Comparison of ENCODE assay signal across 30 cellular contexts in the genomic region with DNA sequence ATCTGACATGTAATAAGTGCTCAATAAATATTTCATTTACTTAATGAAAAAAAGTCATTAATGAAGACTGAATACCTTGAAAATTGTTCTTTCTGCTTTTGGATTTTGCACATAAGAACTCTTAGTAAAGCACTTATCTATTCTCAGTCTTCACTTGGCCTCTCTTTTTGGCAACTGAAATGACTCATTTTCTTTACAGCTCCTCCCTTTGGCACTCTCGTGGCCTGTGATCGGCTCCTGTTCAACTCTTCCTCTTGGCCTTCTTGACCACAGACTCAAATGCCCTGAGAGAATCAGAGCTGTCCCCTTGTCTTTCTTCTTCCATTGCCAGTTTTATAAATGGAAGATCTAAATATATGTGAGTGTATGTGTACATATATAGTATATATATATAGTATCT. TPM values are rescaled to one million over a fixed set of nuclear protein-coding genes. Genes with fewer than 3 reads are reported as not detected.
DNase-seq lines count a peak whose midpoint lies in the region; ATAC-seq, FAIRE-seq and TF ChIP-seq lines count a peak whose summit lies in the region.
"Had no signal": no experiment of that assay in that cellular context is flagged by ENCODE, and none has a peak within 500 bp of the region (broad histone marks: within the 10 kb centered on the region; RNA-seq: fewer than 3 reads in every experiment).

No MANE protein-coding gene starts in this region.

- FAIRE-seq in RCC 7860 (lab: Jason Lieb, UNC), result peak; percentile 58
- FAIRE-seq: GM12891, H1 had no signal

- no peak overlapping the region for H3K4me3 Mint-ChIP-seq in mesothelial cell of epicardium
- H3K4me3 Mint-ChIP-seq: activated CD4-positive, alpha-beta T cell treated with anti-CD3 and anti-CD28 coated beads, Interleukin-2, amount 10 ng/mL, durations not matched to agents 24 days and 14 days; nephron had no signal

- H3K27me3 ChIP-seq in GM06990 (replicated peaks; ENCODE audit: control insufficient read depth, insufficient read depth, low read length), result no peaks in the 10 kb centered on the region
- H3K27me3 ChIP-seq: BLaER1 treated with 17β-estradiol and CSF1 and Interleukin-3, amounts not matched to agents 10 nM and 100 nM; heart left ventricle; ovary; spleen; tibial nerve had no signal

- H3K36me3 ChIP-seq in GM06990 (ENCODE audit: control insufficient read depth, insufficient read depth, low read length), result no peaks in the 10 kb centered on the region
- H3K36me3 ChIP-seq: BLaER1 treated with 17β-estradiol and CSF1 and Interleukin-3, amounts not matched to agents 10 nM and 100 nM; heart left ventricle; ovary; spleen; tibial nerve had no signal

- no peaks in the 10 kb centered on the region for H3K36me3 Mint-ChIP-seq in mesothelial cell of epicardium

- peak; percentile 65 for ATAC-seq in HG02885 (IDR thresholded peaks at IDR 0.05; ENCODE audit: poor library complexity, unreplicated experiment)
- ATAC-seq: heart left ventricle, mucosa of descending colon had no signal

- H3K4me1 Mint-ChIP-seq in mesothelial cell of epicardium, result peaks cover 10% of the 10 kb centered on the region
- H3K4me1 Mint-ChIP-seq: activated CD4-positive, alpha-beta T cell treated with anti-CD3 and anti-CD28 coated beads, Interleukin-2, amount 10 ng/mL, durations not matched to agents 24 days and 14 days had no signal

- H3K27ac Mint-ChIP-seq in mesothelial cell of epicardium, result no peak overlapping the region
- H3K27ac Mint-ChIP-seq: activated CD4-positive, alpha-beta T cell treated with anti-CD3 and anti-CD28 coated beads, Interleukin-2, amount 10 ng/mL, durations not matched to agents 24 days and 14 days had no signal

- H3K27me3 Mint-ChIP-seq in mesothelial cell of epicardium (ENCODE audit: low read depth), result no peaks in the 10 kb centered on the region
- H3K27me3 Mint-ChIP-seq: activated CD4-positive, alpha-beta T cell treated with anti-CD3 and anti-CD28 coated beads, Interleukin-2, amount 10 ng/mL, durations not matched to agents 24 days and 14 days had no signal

- TF ChIP-seq CTCF in GM06990 (IDR thresholded peaks at IDR 0.05; ENCODE audit: insufficient read depth, low read length, poor library complexity, severe bottlenecking), result no peak
- TF ChIP-seq CTCF in mesothelial cell of epicardium (IDR thresholded peaks at IDR 0.05; ENCODE audit: unreplicated experiment), result no peak

- no peak overlapping the region for H3K4me3 ChIP-seq in GM06990 (replicated peaks; ENCODE audit: low read depth, low read length)
- H3K4me3 ChIP-seq: BLaER1 treated with 17β-estradiol and CSF1 and Interleukin-3, amounts not matched to agents 10 nM and 100 nM; dorsolateral prefrontal cortex; heart left ventricle; mucosa of descending colon; ovary; PC-9; spleen; tibial nerve had no signal

- DNase-seq in GM06990 (ENCODE audit: extremely low read depth, insufficient read length), result peak; percentile 3
- DNase-seq in RCC 7860 (ENCODE audit: low spot score), result no peak
- peak; percentile 10 for DNase-seq in foreskin melanocyte
- DNase-seq in T-helper 1 cell, result no peak
- no peak for DNase-seq in mesothelial cell of epicardium (ENCODE audit: low spot score in 2 of 2, unreplicated experiment in 2 of 2)
- no peak for DNase-seq in NCI-H1694 treated with DMSO at 0.1 percent for 48 hours (lab: John Stamatoyannopoulos, UW)
- DNase-seq: activated CD4-positive, alpha-beta T cell treated with anti-CD3 and anti-CD28 coated beads, Interleukin-2, amount 10 ng/mL, durations not matched to agents 24 days and 14 days; activated gamma-delta T cell treated with Interleukin-2 at 50 U/mL for 16 hours; activated T-cell treated with anti-CD3 and anti-CD28 coated beads, Interleukin-2, amount 50 U/mL, for 1 hour; cerebellar nuclear complex; DND-41; dorsolateral prefrontal cortex; heart left ventricle; kidney; MM.1S; mucosa of descending colon; NCI-H2171; NCI-H524; ovary; PC-9; SHP77; spleen; WERI-Rb-1 had no signal

- H3K9me3 Mint-ChIP-seq in mesothelial cell of epicardium, result no peaks in the 10 kb centered on the region
- H3K9me3 Mint-ChIP-seq: activated CD4-positive, alpha-beta T cell treated with anti-CD3 and anti-CD28 coated beads, Interleukin-2, amount 10 ng/mL, durations not matched to agents 24 days and 14 days; nephron had no signal

RNA-seq across cellular contexts. Expression of a gene that starts 54.2 kb away (rescaled TPM):
- total RNA-seq in mesothelial cell of epicardium, result 13.9 to 18.2 TPM (median 15.3 TPM) in 3 replicates
- total RNA-seq: activated CD8-positive, alpha-beta memory T cell treated with anti-CD3 and anti-CD28 coated beads for 36 hours had no signal

Comparison
In these comparisons a context has a peak if more than half of its experiments do, and no peak if none do; other contexts are left out.
1. DNase-seq: peak in GM06990 (single experiment) and foreskin melanocyte (single experiment); none in RCC 7860 (single experiment), T-helper 1 cell (0 of 5), mesothelial cell of epicardium (0 of 2) and NCI-H1694 treated with DMSO at 0.1 percent for 48 hours (single experiment).